ENCODE assay signal across 8 cellular contexts in genomic region chr12:92136883-92137582, GRCh38. TPM values are rescaled to one million over a fixed set of nuclear protein-coding genes. Genes with fewer than 3 reads are reported as not detected.
A peak's percentile ranks its signal among the peaks of the same experiment; 100 is the strongest.
DNase-seq lines count a peak whose midpoint lies in the region; ATAC-seq, FAIRE-seq and TF ChIP-seq lines count a peak whose summit lies in the region.

No MANE protein-coding gene starts in this region.

- CTCF ChIA-PET in A673 (lab: Charles Lee) = interaction anchor here (0.9 kb wide), 1 partner anchor 9 kb away, joined by 5 read pairs; the partner anchor contains the start of gene BTG1

- peaks cover 18% of the 10 kb centered on the region for H3K36me3 Mint-ChIP-seq in T-helper 17 cell (ENCODE audit: low read depth)

- 26 to 43% (median 28%) methylated on average over 3 of the region's 3 CpGs for WGBS in small intestine, 3 donors

- H3K4me3 Mint-ChIP-seq in T-helper 17 cell = peak overlapping the region; percentile 99

- TF ChIP-seq CTCF in A673 (conservative IDR thresholded peaks at IDR 0.05; ENCODE audit: low read depth, low read length) = no peak
- no peak for TF ChIP-seq CTCF in fibroblast of villous mesenchyme (IDR thresholded peaks at IDR 0.05; ENCODE audit: insufficient read depth, low read depth, low read length)

- peak overlapping the region; percentile 99 for H3K27ac Mint-ChIP-seq in T-helper 17 cell

- H3K27me3 ChIP-seq in A673 (replicated peaks; ENCODE audit: insufficient read depth, low read depth, low read length, poor library complexity) (no peaks in the 10 kb centered on the region), small intestine (ENCODE audit: control insufficient read depth in 2 of 2, insufficient read depth in 2 of 2, low read length in 2 of 2) (no peaks in the 10 kb centered on the region)

- no TSS peak for BruUV-seq in A673 (replicated peaks; lab: Mats Ljungman, UMichigan)

- peak; percentile 54 for DNase-seq in A673 (ENCODE audit: low spot score)
- DNase-seq in H4 (ENCODE audit: low spot score) = peak; percentile 66
- no peak for DNase-seq in T-helper 17 cell
- peak; percentile 90 for DNase-seq in fibroblast of villous mesenchyme (ENCODE audit: low read depth)
- DNase-seq in small intestine = peak; percentile 60
- no peak for DNase-seq in nucleus accumbens (lab: John Stamatoyannopoulos, UW)
- no peak for DNase-seq in NCI-H146 (lab: John Stamatoyannopoulos, UW)

- H3K36me3 ChIP-seq in A673 (ENCODE audit: insufficient read depth, low read length, poor library complexity, severe bottlenecking) (peaks cover 13% of the 10 kb centered on the region), small intestine (ENCODE audit: control insufficient read depth in 2 of 2, insufficient read depth in 2 of 2, low read length in 2 of 2) (peaks cover 2 to 3% of the 10 kb centered on the region in 2 donors)

- POLR2A ChIA-PET in A673 (lab: Charles Lee; ENCODE audit: low non-redundant PET) = interaction anchor here (0.5 to 1.4 kb wide), 2 partner anchors 9 to 402 kb away, joined by 3 to 6 read pairs; partner anchors contain the start of gene BTG1

- no peak for FAIRE-seq in small intestine (lab: Jason Lieb, UNC)

- H3K4me3 ChIP-seq in A673 (ENCODE audit: low read depth, low read length, poor library complexity, severe bottlenecking) (no peak overlapping the region), fibroblast of villous mesenchyme (ENCODE audit: low read depth, low read length) (peak overlapping the region; percentile 2), small intestine (ENCODE audit: low read depth in 1 of 2, low read length in 2 of 2) (peak overlapping the region in 1 of 2 donors; percentile 44)

- H3K9me3 ChIP-seq in A673 (ENCODE audit: low read depth, low read length, poor library complexity, severe bottlenecking) (no peaks in the 10 kb centered on the region), T-helper 17 cell (ENCODE audit: control insufficient read depth, low read length, poor library complexity, severe bottlenecking) (peaks cover 8% of the 10 kb centered on the region), small intestine (ENCODE audit: control insufficient read depth, low read depth) (no peaks in the 10 kb centered on the region)

- peaks cover 62% of the 10 kb centered on the region for H3K4me1 Mint-ChIP-seq in T-helper 17 cell

- peak; percentile 2 for ATAC-seq in T-helper 17 cell
- ATAC-seq in GM18858 (IDR thresholded peaks at IDR 0.05; ENCODE audit: unreplicated experiment) = no peak

- intact Hi-C loops in A673 (cut with micrococcal nuclease; ENCODE audit: unreplicated experiment) = no loop called here

- H3K4me1 ChIP-seq in A673 (ENCODE audit: insufficient read depth, low read length, poor library complexity, severe bottlenecking) (peaks cover 57% of the 10 kb centered on the region), small intestine (ENCODE audit: control insufficient read depth in 2 of 2, insufficient read depth in 1 of 2, low read depth in 1 of 2, low read length in 1 of 2) (peaks cover 11 to 31% of the 10 kb centered on the region in 2 donors)

- H3K27ac ChIP-seq in A673 (ENCODE audit: low read depth, low read length, poor library complexity, severe bottlenecking) (peak overlapping the region; percentile 81), small intestine (ENCODE audit: low read depth in 1 of 2, low read length in 1 of 2) (peak overlapping the region in 1 of 2 donors; percentile 78)

- H3K27me3 Mint-ChIP-seq in T-helper 17 cell = no peaks in the 10 kb centered on the region

RNA-seq across cellular contexts. Expression of gene BTG1, which starts 8.6 kb away (rescaled TPM):
- total RNA-seq in A673 (2021) = 18.0 and 23.2 TPM in 2 replicates
- 4.5 and 5.1 TPM in 2 replicates for total RNA-seq in H4 (2014; rRNA removed; shearing (Covaris generic))
- 1,000 to 10,000 TPM; 1,109 to 1,137 TPM for total RNA-seq in T-helper 17 cell
- 4.8 and 5.6 TPM in 2 replicates for total RNA-seq in fibroblast of villous mesenchyme
- polyA plus RNA-seq in small intestine = 10 to 100 TPM; 38.8 to 61.1 (median 51.1) TPM

Comparison
In these comparisons a context has a peak if more than half of its experiments do, and no peak if none do; other contexts are left out.
1. DNase-seq: peak in A673 (single experiment), H4 (single experiment), fibroblast of villous mesenchyme (single experiment) and small intestine (single experiment); none in T-helper 17 cell (0 of 3), nucleus accumbens (0 of 56) and NCI-H146 (single experiment).
2. RNA of gene BTG1, which starts 8.6 kb away (total RNA-seq): 1,109 to 1,137 TPM in T-helper 17 cell; 18.0 to 23.2 TPM in A673, 4.8 to 5.6 TPM in fibroblast of villous mesenchyme and 4.5 to 5.1 TPM in H4; every median in the first group is over 10 times any median in the second.